Comparison of ENCODE assay signal across 8 cellular contexts in the genomic region with DNA sequence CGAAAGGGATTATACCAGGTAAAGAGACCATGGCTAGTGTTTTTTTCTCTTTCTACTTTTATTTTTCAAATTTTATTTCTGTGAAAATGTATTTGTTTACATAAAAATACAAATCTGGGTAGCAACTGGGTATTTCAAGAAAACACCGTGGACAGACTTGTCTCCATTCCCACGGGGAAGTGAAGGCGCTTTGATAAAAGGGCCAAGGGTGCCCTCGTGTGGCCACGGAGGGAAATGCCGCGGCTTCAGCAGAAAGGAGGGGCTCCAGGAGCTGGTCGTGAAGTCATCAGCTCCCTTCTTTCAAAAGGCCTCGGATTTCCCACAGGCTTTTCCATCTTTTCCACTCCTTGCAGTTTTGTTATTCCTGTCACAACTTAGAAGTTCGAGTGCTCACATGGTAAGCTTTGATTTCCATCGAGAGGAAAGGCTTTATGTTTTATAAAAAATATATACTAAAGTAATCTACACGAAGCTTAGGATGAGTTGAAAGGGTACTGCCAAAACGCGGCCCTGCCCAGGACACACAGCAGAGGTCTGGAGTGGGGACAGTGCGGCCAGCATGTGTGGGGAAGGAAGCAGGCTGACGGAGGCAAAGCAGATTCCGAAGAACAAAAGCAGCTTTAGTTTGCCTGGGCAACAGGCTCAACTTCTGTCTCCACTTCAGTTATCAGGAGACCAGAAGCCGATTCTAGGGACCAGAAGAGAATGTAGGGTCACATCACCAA.
A peak's percentile ranks its signal among the peaks of the same experiment; 100 is the strongest.
DNase-seq lines count a peak whose midpoint lies in the region; ATAC-seq and TF ChIP-seq lines count a peak whose summit lies in the region.

No MANE protein-coding gene starts in this region.

- peak; percentile 97 for TF ChIP-seq CTCF in 22Rv1 (IDR thresholded peaks at IDR 0.05)

- H3K9me3 Mint-ChIP-seq in central memory CD8-positive, alpha-beta T cell, result no peaks in the 10 kb centered on the region

- no peak overlapping the region for H3K27ac ChIP-seq in 22Rv1

- H3K27ac Mint-ChIP-seq in central memory CD8-positive, alpha-beta T cell (ENCODE audit: low read depth), result peak overlapping the region; percentile 47

- H3K27me3 Mint-ChIP-seq in central memory CD8-positive, alpha-beta T cell, result no peaks in the 10 kb centered on the region

- peak; percentile 79 for DNase-seq in GM19238 (ENCODE audit: insufficient read length, low spot score)
- DNase-seq in NCI-H2196 treated with DMSO at 0.1 percent for 48 hours (lab: John Stamatoyannopoulos, UW; ENCODE audit: unreplicated experiment), result peak; percentile 29
- DNase-seq in activated CD4-positive, CD25-positive, alpha-beta regulatory T cell treated with anti-CD3 and anti-CD28 coated beads, Interleukin-2, amount 50 U/mL, for 72 hours, result peak; percentile 91
- DNase-seq in central memory CD8-positive, alpha-beta T cell (ENCODE audit: low spot score in 2 of 2), result peak; percentile 80 to 89
- peak; percentile 86 for DNase-seq in kidney tubule cell (ENCODE audit: low spot score)
- DNase-seq in stimulated activated CD4-positive, alpha-beta T cell treated with anti-CD3 and anti-CD28 coated beads, Interleukin-1b, Interleukin-23, amount 100 ng/mL, for 24 hours (ENCODE audit: low read depth in 4 of 4, low spot score in 1 of 4), result peak in 3 of 4 experiments; percentile 69 to 86 (median 76)

- no peak for ATAC-seq in central memory CD8-positive, alpha-beta T cell (replicated peaks; ENCODE audit: extremely low read depth, poor library complexity, severe bottlenecking)
- ATAC-seq in GM18873 (IDR thresholded peaks at IDR 0.05; ENCODE audit: low FRiP score, unreplicated experiment), result no peak

- H3K36me3 Mint-ChIP-seq in central memory CD8-positive, alpha-beta T cell (ENCODE audit: insufficient read depth), result peaks cover 17% of the 10 kb centered on the region

- no peak overlapping the region for H3K4me3 Mint-ChIP-seq in central memory CD8-positive, alpha-beta T cell

- H3K4me1 Mint-ChIP-seq in central memory CD8-positive, alpha-beta T cell, result no peaks in the 10 kb centered on the region

Comparison
In these comparisons a context has a peak if more than half of its experiments do, and no peak if none do; other contexts are left out.
1. DNase-seq: peak in every context shown above with its lines; median percentile 91 in activated CD4-positive, CD25-positive, alpha-beta regulatory T cell treated with anti-CD3 and anti-CD28 coated beads, Interleukin-2, amount 50 U/mL, for 72 hours; 86 in kidney tubule cell; 84 in central memory CD8-positive, alpha-beta T cell; 79 in GM19238; 76 in stimulated activated CD4-positive, alpha-beta T cell treated with anti-CD3 and anti-CD28 coated beads, Interleukin-1b, Interleukin-23, amount 100 ng/mL, for 24 hours; 29 in NCI-H2196 treated with DMSO at 0.1 percent for 48 hours.